In the genomic region with DNA sequence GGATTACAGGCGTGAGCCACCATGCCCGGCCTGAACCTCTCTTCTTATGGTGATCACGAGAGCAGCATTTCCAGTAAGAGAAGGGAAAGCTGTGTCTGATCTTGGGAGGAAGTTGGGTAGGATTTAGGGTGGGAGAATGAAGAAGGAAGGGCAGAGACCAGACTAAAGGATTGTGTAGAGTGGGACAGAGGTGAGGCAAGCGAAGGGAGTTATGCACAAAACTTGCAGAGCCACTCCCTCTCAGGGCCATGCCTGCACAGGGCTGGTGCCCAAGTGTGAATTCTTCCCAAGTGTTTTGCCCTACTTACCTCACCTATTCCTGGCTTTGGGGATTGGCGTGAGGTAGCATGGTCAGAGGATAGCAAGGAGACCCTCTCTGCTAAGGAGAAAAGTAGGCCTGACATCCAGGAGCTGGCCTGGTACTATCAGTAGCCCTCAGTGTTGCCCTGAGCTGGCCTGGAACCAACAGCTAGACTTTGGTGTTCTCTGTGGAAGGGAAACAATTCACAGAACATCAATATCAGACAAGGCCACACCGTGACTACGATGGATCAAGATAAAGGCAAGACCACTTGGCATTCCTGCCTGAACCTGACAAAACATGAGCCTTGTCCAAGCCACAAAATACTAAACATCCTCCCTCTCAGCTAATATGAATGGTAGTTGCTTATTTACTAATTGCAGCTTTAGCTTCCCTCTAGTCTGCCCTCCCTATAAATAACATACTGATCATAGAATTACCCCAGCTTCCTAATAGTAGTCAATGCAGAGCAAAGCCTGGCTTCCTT, we compare ENCODE assay signal across 24 cellular contexts.
DNase-seq lines count a peak whose midpoint lies in the region; ATAC-seq and TF ChIP-seq lines count a peak whose summit lies in the region.
"Had no signal": no experiment of that assay in that cellular context is flagged by ENCODE, and none has a peak within 500 bp of the region (broad histone marks: within the 10 kb centered on the region; RNA-seq: fewer than 3 reads in every experiment).

No MANE protein-coding gene starts in this region.

- H3K9ac ChIP-seq in IMR-90 (ENCODE audit: low read depth, low read length) (no peak overlapping the region), neural progenitor cell (no peak overlapping the region), MM.1S (ENCODE audit: low read length) (no peak overlapping the region)

- H3K23ac ChIP-seq in IMR-90 (ENCODE audit: low read depth, low read length): peak overlapping the region; percentile 22; the same call in 1 of the 2 replicates

- no CpG with 5 or more reads among the region's 7 CpGs for WGBS in IMR-90 (ENCODE audit: extremely low coverage in 2 of 2, insufficient read length in 1 of 2), 2 experiments

- intact Hi-C loops in activated CD4-positive, alpha-beta memory T cell treated with anti-CD3 and anti-CD28 coated beads for 36 hours (cut with micrococcal nuclease): loop anchor here (1.0 kb wide), 2 partner anchors 76 to 81 kb away; no protein-coding TSS in a partner anchor
- intact Hi-C loops in IMR-90 (cut with micrococcal nuclease): no loop called here

- H2AK5ac ChIP-seq in IMR-90 (ENCODE audit: low read depth, low read length): peak overlapping the region; percentile 96

- H3K9me2 ChIP-seq in MM.1S (replicated peaks; ENCODE audit: insufficient read depth, low read length): no peaks in the 10 kb centered on the region

- no TSS peak for BruUV-seq in IMR-90 (replicated peaks; lab: Mats Ljungman, UMichigan)

- H4K91ac ChIP-seq in IMR-90 (ENCODE audit: insufficient read depth, low read depth, low read length): peak overlapping the region; percentile 1; the same call in 1 of the 2 replicates

- no peak for TF ChIP-seq RAD21 in IMR-90 (IDR thresholded peaks at IDR 0.05; ENCODE audit: low read length)

- no peaks in the 10 kb centered on the region for H3K79me1 ChIP-seq in IMR-90 (ENCODE audit: low read depth in 1 of 2, low read length in 2 of 2)

- H2AFZ ChIP-seq in IMR-90 (replicated peaks; ENCODE audit: low read length, poor library complexity) (peak overlapping the region; percentile 6), neural progenitor cell (replicated peaks) (peak overlapping the region; percentile 4), MM.1S (ENCODE audit: low read length) (no peak overlapping the region)

- H3F3A ChIP-seq in neural progenitor cell (ENCODE audit: low read depth) (no peaks in the 10 kb centered on the region), MM.1S (ENCODE audit: insufficient read depth, low read length) (peaks cover 9% of the 10 kb centered on the region; the same call in 1 of the 2 replicates)

- H3K56ac ChIP-seq in IMR-90 (ENCODE audit: extremely low read depth, insufficient read depth, low read length): no peak overlapping the region

- H3K9me1 ChIP-seq in IMR-90 (ENCODE audit: insufficient read depth, low read length): peaks cover 18% of the 10 kb centered on the region

- H3K27ac ChIP-seq in IMR-90 (ENCODE audit: insufficient read depth, low read length): no peak overlapping the region
- no peak overlapping the region for H3K27ac ChIP-seq in neural progenitor cell
- no peak overlapping the region for H3K27ac ChIP-seq in MM.1S (ENCODE audit: low read length)
- H3K27ac ChIP-seq: breast epithelium, C4-2B, HL-60, uterus had no signal

- TF ChIP-seq POLR2A in IMR-90 (IDR thresholded peaks at IDR 0.05; ENCODE audit: low read depth, low read length): no peak

- no peak for DNase-seq in activated CD4-positive, alpha-beta memory T cell treated with anti-CD3 and anti-CD28 coated beads for 36 hours
- DNase-seq in activated CD4-positive, alpha-beta memory T cell treated with anti-CD3 and anti-CD28 coated beads, Interleukin-2, amount 10 ng/mL, durations not matched to agents 7 days and 5 days: no peak
- DNase-seq in IMR-90 (no peak), astrocyte of the hippocampus (ENCODE audit: low read depth, low spot score) (peak; percentile 49), neural progenitor cell (ENCODE audit: low spot score) (no peak), MM.1S (no peak)
- DNase-seq in stimulated activated CD4-positive, alpha-beta T cell treated with anti-CD3 and anti-CD28 coated beads, Interleukin-15, amount 100 ng/mL, for 24 hours: no peak
- DNase-seq: activated CD4-positive, alpha-beta T cell treated with anti-CD3 and anti-CD28 coated beads, Interleukin-2, amount 50 U/mL, for 1 hour; DMS 273 treated with DMSO at 0.1 percent for 48 hours; heart right ventricle; HFFc6; immature natural killer cell; MV-4-11; NCI-H1694; NCI-H526 treated with DMSO at 0.1 percent for 48 hours; retina; SHP77; stimulated activated CD4-positive, alpha-beta T cell treated with anti-CD3 and anti-CD28 coated beads, Interleukin-12 subunit alpha, Interleukin-12 subunit beta, amount 100 ng/mL, for 4 hours; uterus had no signal

- no peaks in the 10 kb centered on the region for H3K27me3 Mint-ChIP-seq in activated CD4-positive, alpha-beta memory T cell treated with anti-CD3 and anti-CD28 coated beads for 36 hours
- H3K27me3 Mint-ChIP-seq in activated CD4-positive, alpha-beta memory T cell treated with anti-CD3 and anti-CD28 coated beads, Interleukin-2, amount 10 ng/mL, durations not matched to agents 7 days and 5 days: no peaks in the 10 kb centered on the region
- peaks cover 8% of the 10 kb centered on the region for H3K27me3 Mint-ChIP-seq in neural progenitor cell (ENCODE audit: insufficient read depth, low read depth)
- H3K27me3 Mint-ChIP-seq: IgD-negative memory B cell had no signal

- H3K4me1 ChIP-seq in IMR-90 (ENCODE audit: control insufficient read depth, insufficient read depth, low read length) (peaks cover 19% of the 10 kb centered on the region), neural progenitor cell (no peaks in the 10 kb centered on the region), MM.1S (ENCODE audit: low read length) (peaks cover 20% of the 10 kb centered on the region)
- H3K4me1 ChIP-seq: breast epithelium had no signal

- no peak overlapping the region for H3K4me2 ChIP-seq in IMR-90 (ENCODE audit: low read depth, low read length)
- no peak overlapping the region for H3K4me2 ChIP-seq in neural progenitor cell
- H3K4me2 ChIP-seq in MM.1S (ENCODE audit: low read depth, low read length): no peak overlapping the region

- peaks cover 61% of the 10 kb centered on the region for H3K4me1 Mint-ChIP-seq in activated CD4-positive, alpha-beta memory T cell treated with anti-CD3 and anti-CD28 coated beads for 36 hours (ENCODE audit: low read depth)
- H3K4me1 Mint-ChIP-seq in activated CD4-positive, alpha-beta memory T cell treated with anti-CD3 and anti-CD28 coated beads, Interleukin-2, amount 10 ng/mL, durations not matched to agents 7 days and 5 days: peaks cover 33% of the 10 kb centered on the region
- peaks cover 3% of the 10 kb centered on the region for H3K4me1 Mint-ChIP-seq in neural progenitor cell

- peak overlapping the region; percentile 64; the same call in 1 of the 2 replicates for H3K14ac ChIP-seq in IMR-90 (replicated peaks; ENCODE audit: low read depth, low read length)

- peak overlapping the region; percentile 75 for H3K4ac ChIP-seq in IMR-90 (ENCODE audit: low read depth, low read length)

- peak overlapping the region; percentile 17; the same call in 1 of the 2 replicates for H3K18ac ChIP-seq in IMR-90 (ENCODE audit: low read depth, low read length)

- peak overlapping the region; percentile 38 for H2BK5ac ChIP-seq in IMR-90 (ENCODE audit: low read depth, low read length, poor library complexity, severe bottlenecking)

- H3K4me3 ChIP-seq in IMR-90 (ENCODE audit: insufficient read depth, low read depth, low read length) (no peak overlapping the region), neural progenitor cell (no peak overlapping the region), MM.1S (ENCODE audit: low read length) (no peak overlapping the region)
- H3K4me3 ChIP-seq: breast epithelium, heart right ventricle, uterus had no signal

- H3K79me2 ChIP-seq in neural progenitor cell (ENCODE audit: low read depth) (no peaks in the 10 kb centered on the region), MM.1S (ENCODE audit: low read length) (no peaks in the 10 kb centered on the region)

- H3K36me3 ChIP-seq in IMR-90 (ENCODE audit: control insufficient read depth, insufficient read depth, low read length) (no peaks in the 10 kb centered on the region), neural progenitor cell (no peaks in the 10 kb centered on the region), MM.1S (replicated peaks; ENCODE audit: insufficient read depth, low read length) (no peaks in the 10 kb centered on the region)
- H3K36me3 ChIP-seq: breast epithelium, heart right ventricle, uterus had no signal

- dilution Hi-C loops in IMR-90 (cut with HindIII; ENCODE audit: low sequenced_read_pairs, unreplicated experiment): no loop called here

- in situ Hi-C loops in IMR-90 (cut with MboI; ENCODE audit: low sequenced_read_pairs): no loop called here

- H4K8ac ChIP-seq in IMR-90 (ENCODE audit: low read depth in 2 of 2, low read length in 2 of 2): peak overlapping the region in 1 of 2 experiments; percentile 13; a peak in 1 of 4 replicates

- H3K27me3 ChIP-seq in IMR-90 (ENCODE audit: control insufficient read depth, insufficient read depth, low read length) (no peaks in the 10 kb centered on the region), neural progenitor cell (no peaks in the 10 kb centered on the region), MM.1S (replicated peaks; ENCODE audit: insufficient read depth, low read length) (no peaks in the 10 kb centered on the region)
- H3K27me3 ChIP-seq: breast epithelium, uterus had no signal

- ATAC-seq in IMR-90 (ENCODE audit: low read depth) (no peak), GM19023 (IDR thresholded peaks at IDR 0.05; ENCODE audit: unreplicated experiment) (no peak)

- POLR2A ChIA-PET in activated CD4-positive, alpha-beta memory T cell treated with anti-CD3 and anti-CD28 coated beads for 36 hours (lab: Charles Lee): interaction anchor here (0.9 to 1.4 kb wide), 2 partner anchors 8 to 106 kb away, joined by 3 to 5 read pairs; no protein-coding TSS in a partner anchor
- POLR2A ChIA-PET in activated CD4-positive, alpha-beta memory T cell treated with anti-CD3 and anti-CD28 coated beads, Interleukin-2, amount 10 ng/mL, durations not matched to agents 7 days and 5 days (lab: Charles Lee): interaction anchor here (0.9 to 1.9 kb wide), 3 partner anchors 8 to 26 kb away, joined by 3 to 7 read pairs (median 5); no protein-coding TSS in a partner anchor
- POLR2A ChIA-PET in IMR-90 (lab: Charles Lee; ENCODE audit: unreplicated experiment): no interaction called here

- H4K20me1 ChIP-seq in IMR-90 (ENCODE audit: insufficient read depth, low read length) (no peaks in the 10 kb centered on the region), neural progenitor cell (ENCODE audit: low read depth) (no peaks in the 10 kb centered on the region), MM.1S (ENCODE audit: insufficient read depth, low read length) (no peaks in the 10 kb centered on the region)

- H3K9me3 ChIP-seq in IMR-90 (ENCODE audit: control insufficient read depth, insufficient read depth, low read length): no peaks in the 10 kb centered on the region
- H3K9me3 ChIP-seq in neural progenitor cell (ENCODE audit: low read depth): no peaks in the 10 kb centered on the region
- H3K9me3 ChIP-seq in MM.1S (replicated peaks; ENCODE audit: insufficient read depth, low read length): no peaks in the 10 kb centered on the region
- H3K9me3 ChIP-seq: breast epithelium, heart right ventricle, uterus had no signal

- H2BK15ac ChIP-seq in IMR-90 (ENCODE audit: low read depth, low read length): peak overlapping the region; percentile 37; the same call in 1 of the 3 replicates

- H4K5ac ChIP-seq in IMR-90 (ENCODE audit: low read depth, low read length): no peak overlapping the region

- H2BK20ac ChIP-seq in IMR-90 (ENCODE audit: low read depth, low read length): peak overlapping the region; percentile 79

- H3K27ac Mint-ChIP-seq in activated CD4-positive, alpha-beta memory T cell treated with anti-CD3 and anti-CD28 coated beads for 36 hours: peak overlapping the region; percentile 72
- no peak overlapping the region for H3K27ac Mint-ChIP-seq in activated CD4-positive, alpha-beta memory T cell treated with anti-CD3 and anti-CD28 coated beads, Interleukin-2, amount 10 ng/mL, durations not matched to agents 7 days and 5 days
- H3K27ac Mint-ChIP-seq in neural progenitor cell: no peak overlapping the region
- H3K27ac Mint-ChIP-seq: IgD-negative memory B cell had no signal

- no peaks in the 10 kb centered on the region for H3K36me3 Mint-ChIP-seq in activated CD4-positive, alpha-beta memory T cell treated with anti-CD3 and anti-CD28 coated beads for 36 hours
- no peaks in the 10 kb centered on the region for H3K36me3 Mint-ChIP-seq in activated CD4-positive, alpha-beta memory T cell treated with anti-CD3 and anti-CD28 coated beads, Interleukin-2, amount 10 ng/mL, durations not matched to agents 7 days and 5 days (ENCODE audit: low read depth)
- no peaks in the 10 kb centered on the region for H3K36me3 Mint-ChIP-seq in neural progenitor cell
- H3K36me3 Mint-ChIP-seq: IgD-negative memory B cell had no signal

- no peak overlapping the region for H3K4me3 Mint-ChIP-seq in activated CD4-positive, alpha-beta memory T cell treated with anti-CD3 and anti-CD28 coated beads for 36 hours
- no peak overlapping the region for H3K4me3 Mint-ChIP-seq in activated CD4-positive, alpha-beta memory T cell treated with anti-CD3 and anti-CD28 coated beads, Interleukin-2, amount 10 ng/mL, durations not matched to agents 7 days and 5 days
- H3K4me3 Mint-ChIP-seq in neural progenitor cell: no peak overlapping the region
- H3K4me3 Mint-ChIP-seq: HFFc6, IgD-negative memory B cell, immature natural killer cell had no signal

- H2AK9ac ChIP-seq in IMR-90 (replicated peaks; ENCODE audit: low read depth, low read length, poor library complexity): peak overlapping the region; percentile 44

- TF ChIP-seq CTCF in IMR-90 (conservative IDR thresholded peaks at IDR 0.05; ENCODE audit: low read depth, low read length) (no peak), neural progenitor cell (IDR thresholded peaks at IDR 0.05) (no peak), MM.1S (IDR thresholded peaks at IDR 0.05; ENCODE audit: low read length) (no peak)

- no peaks in the 10 kb centered on the region for H3K9me3 Mint-ChIP-seq in activated CD4-positive, alpha-beta memory T cell treated with anti-CD3 and anti-CD28 coated beads for 36 hours
- H3K9me3 Mint-ChIP-seq in activated CD4-positive, alpha-beta memory T cell treated with anti-CD3 and anti-CD28 coated beads, Interleukin-2, amount 10 ng/mL, durations not matched to agents 7 days and 5 days: peaks cover 4% of the 10 kb centered on the region
- H3K9me3 Mint-ChIP-seq in neural progenitor cell: no peaks in the 10 kb centered on the region
- H3K9me3 Mint-ChIP-seq: HFFc6, IgD-negative memory B cell, immature natural killer cell had no signal

- CTCF ChIA-PET in activated CD4-positive, alpha-beta memory T cell treated with anti-CD3 and anti-CD28 coated beads for 36 hours (lab: Charles Lee): interaction anchor here (1.2 to 1.4 kb wide), 3 partner anchors 117 to 371 kb away, joined by 3 to 5 read pairs (median 5); no protein-coding TSS in a partner anchor
- CTCF ChIA-PET in activated CD4-positive, alpha-beta memory T cell treated with anti-CD3 and anti-CD28 coated beads, Interleukin-2, amount 10 ng/mL, durations not matched to agents 7 days and 5 days (lab: Charles Lee): no interaction called here
- CTCF ChIA-PET in IMR-90 (lab: Yijun Ruan, JAX): interaction anchor here (1.4 kb wide), 1 partner anchor 248 kb away, joined by 3 read pairs; no protein-coding TSS in a partner anchor

- peak overlapping the region; percentile 48 for H2BK120ac ChIP-seq in IMR-90 (ENCODE audit: low read depth, low read length)
